1 cellular context compared by ENCODE assay signal in the genomic region with DNA sequence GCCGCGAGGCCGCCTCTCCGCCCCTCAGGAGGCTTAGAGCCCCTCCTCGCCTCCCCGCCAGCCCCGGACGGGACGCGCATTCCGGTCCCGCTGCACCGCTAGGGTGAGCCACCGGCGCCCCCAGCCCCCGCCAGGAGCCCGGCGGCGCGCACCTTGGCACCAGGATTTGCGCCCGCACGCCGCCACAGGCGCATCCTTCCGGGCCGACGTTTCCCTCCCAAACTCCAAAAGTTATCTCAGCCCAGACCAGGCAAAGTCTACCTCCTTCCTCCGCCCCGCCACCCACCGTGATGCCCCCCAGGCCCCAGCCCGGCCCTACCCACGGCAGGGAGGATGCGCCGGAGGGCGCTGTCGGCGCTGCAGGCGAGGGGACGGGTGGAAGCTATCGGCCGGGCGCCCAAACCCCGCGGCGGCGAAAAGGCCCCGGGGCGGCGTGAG.
A peak's percentile ranks its signal among the peaks of the same experiment; 100 is the strongest.
TF ChIP-seq lines count a peak whose summit lies in the region.

No MANE protein-coding gene starts in this region.

TF ChIP-seq in HEK293, 187 proteins besides CTCF, POLR2A, EP300 and RAD21 (continued from another document and continues in another):
- TF ChIP-seq ZNF768 (tag by site-specific recombination; IDR thresholded peaks at IDR 0.05), result no peak
- TF ChIP-seq ZNF311 (tag by site-specific recombination; IDR thresholded peaks at IDR 0.05; ENCODE audit: borderline replicate concordance), result no peak
- TF ChIP-seq, protein P1, sequence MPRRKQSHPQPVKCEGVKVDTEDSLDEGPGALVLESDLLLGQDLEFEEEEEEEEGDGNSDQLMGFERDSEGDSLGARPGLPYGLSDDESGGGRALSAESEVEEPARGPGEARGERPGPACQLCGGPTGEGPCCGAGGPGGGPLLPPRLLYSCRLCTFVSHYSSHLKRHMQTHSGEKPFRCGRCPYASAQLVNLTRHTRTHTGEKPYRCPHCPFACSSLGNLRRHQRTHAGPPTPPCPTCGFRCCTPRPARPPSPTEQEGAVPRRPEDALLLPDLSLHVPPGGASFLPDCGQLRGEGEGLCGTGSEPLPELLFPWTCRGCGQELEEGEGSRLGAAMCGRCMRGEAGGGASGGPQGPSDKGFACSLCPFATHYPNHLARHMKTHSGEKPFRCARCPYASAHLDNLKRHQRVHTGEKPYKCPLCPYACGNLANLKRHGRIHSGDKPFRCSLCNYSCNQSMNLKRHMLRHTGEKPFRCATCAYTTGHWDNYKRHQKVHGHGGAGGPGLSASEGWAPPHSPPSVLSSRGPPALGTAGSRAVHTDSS (tag by site-specific recombination; IDR thresholded peaks at IDR 0.05), result no peak
- TF ChIP-seq, protein P2, sequence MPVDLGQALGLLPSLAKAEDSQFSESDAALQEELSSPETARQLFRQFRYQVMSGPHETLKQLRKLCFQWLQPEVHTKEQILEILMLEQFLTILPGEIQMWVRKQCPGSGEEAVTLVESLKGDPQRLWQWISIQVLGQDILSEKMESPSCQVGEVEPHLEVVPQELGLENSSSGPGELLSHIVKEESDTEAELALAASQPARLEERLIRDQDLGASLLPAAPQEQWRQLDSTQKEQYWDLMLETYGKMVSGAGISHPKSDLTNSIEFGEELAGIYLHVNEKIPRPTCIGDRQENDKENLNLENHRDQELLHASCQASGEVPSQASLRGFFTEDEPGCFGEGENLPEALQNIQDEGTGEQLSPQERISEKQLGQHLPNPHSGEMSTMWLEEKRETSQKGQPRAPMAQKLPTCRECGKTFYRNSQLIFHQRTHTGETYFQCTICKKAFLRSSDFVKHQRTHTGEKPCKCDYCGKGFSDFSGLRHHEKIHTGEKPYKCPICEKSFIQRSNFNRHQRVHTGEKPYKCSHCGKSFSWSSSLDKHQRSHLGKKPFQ (tag by site-specific recombination; IDR thresholded peaks at IDR 0.05), result 0 out of 2 replicates have a peak, but pooled peaks have one; percentile 11
- TF ChIP-seq PRDM1 (tag by site-specific recombination; IDR thresholded peaks at IDR 0.05), result no peak
- TF ChIP-seq ZNF23 (tag by site-specific recombination; IDR thresholded peaks at IDR 0.05; ENCODE audit: borderline replicate concordance), result no peak
- peak; percentile 41; the same call in 1 of the 2 replicates for TF ChIP-seq ZSCAN30 (tag by site-specific recombination; IDR thresholded peaks at IDR 0.05)
- no peak for TF ChIP-seq OVOL3 (tag by site-specific recombination; IDR thresholded peaks at IDR 0.05)
- no peak for TF ChIP-seq ZNF692 (tag by site-specific recombination; IDR thresholded peaks at IDR 0.05)
- no peak for TF ChIP-seq REPIN1 (tag by site-specific recombination; IDR thresholded peaks at IDR 0.05; ENCODE audit: low read depth)
- TF ChIP-seq, protein P3, sequence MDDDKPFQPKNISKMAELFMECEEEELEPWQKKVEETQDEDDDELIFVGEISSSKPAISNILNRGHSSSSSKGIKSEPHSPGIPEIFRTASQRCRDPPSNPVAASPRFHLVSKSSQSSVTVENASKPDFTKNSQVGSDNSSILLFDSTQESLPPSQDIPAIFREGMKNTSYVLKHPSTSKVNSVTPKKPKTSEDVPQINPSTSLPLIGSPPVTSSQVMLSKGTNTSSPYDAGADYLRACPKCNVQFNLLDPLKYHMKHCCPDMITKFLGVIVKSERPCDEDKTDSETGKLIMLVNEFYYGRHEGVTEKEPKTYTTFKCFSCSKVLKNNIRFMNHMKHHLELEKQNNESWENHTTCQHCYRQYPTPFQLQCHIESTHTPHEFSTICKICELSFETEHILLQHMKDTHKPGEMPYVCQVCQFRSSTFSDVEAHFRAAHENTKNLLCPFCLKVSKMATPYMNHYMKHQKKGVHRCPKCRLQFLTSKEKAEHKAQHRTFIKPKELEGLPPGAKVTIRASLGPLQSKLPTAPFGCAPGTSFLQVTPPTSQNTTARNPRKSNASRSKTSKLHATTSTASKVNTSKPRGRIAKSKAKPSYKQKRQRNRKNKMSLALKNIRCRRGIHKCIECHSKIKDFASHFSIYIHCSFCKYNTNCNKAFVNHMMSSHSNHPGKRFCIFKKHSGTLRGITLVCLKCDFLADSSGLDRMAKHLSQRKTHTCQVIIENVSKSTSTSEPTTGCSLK (tag by site-specific recombination; IDR thresholded peaks at IDR 0.05), result no peak
- no peak for TF ChIP-seq ZNF324 (tag by site-specific recombination; IDR thresholded peaks at IDR 0.05)
- TF ChIP-seq ZNF529 (tag by site-specific recombination; IDR thresholded peaks at IDR 0.05; ENCODE audit: insufficient replicate concordance), result no peak
- TF ChIP-seq ZNF394 (tag by site-specific recombination; IDR thresholded peaks at IDR 0.05; ENCODE audit: borderline replicate concordance), result no peak
- no peak for TF ChIP-seq SCRT1 (tag by site-specific recombination; IDR thresholded peaks at IDR 0.05; ENCODE audit: borderline replicate concordance)
- TF ChIP-seq SCRT2 (tag by site-specific recombination; IDR thresholded peaks at IDR 0.05), result no peak; the same call in 1 of the 2 replicates
- TF ChIP-seq, protein P4, sequence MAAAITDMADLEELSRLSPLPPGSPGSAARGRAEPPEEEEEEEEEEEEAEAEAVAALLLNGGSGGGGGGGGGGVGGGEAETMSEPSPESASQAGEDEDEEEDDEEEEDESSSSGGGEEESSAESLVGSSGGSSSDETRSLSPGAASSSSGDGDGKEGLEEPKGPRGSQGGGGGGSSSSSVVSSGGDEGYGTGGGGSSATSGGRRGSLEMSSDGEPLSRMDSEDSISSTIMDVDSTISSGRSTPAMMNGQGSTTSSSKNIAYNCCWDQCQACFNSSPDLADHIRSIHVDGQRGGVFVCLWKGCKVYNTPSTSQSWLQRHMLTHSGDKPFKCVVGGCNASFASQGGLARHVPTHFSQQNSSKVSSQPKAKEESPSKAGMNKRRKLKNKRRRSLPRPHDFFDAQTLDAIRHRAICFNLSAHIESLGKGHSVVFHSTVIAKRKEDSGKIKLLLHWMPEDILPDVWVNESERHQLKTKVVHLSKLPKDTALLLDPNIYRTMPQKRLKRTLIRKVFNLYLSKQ (tag by site-specific recombination; IDR thresholded peaks at IDR 0.05; ENCODE audit: borderline replicate concordance), result no peak
- TF ChIP-seq EGR2 (tag by site-specific recombination; IDR thresholded peaks at IDR 0.05; ENCODE audit: low read depth), result no peak
- no peak for TF ChIP-seq ZNF837 (tag by site-specific recombination; IDR thresholded peaks at IDR 0.05)
- TF ChIP-seq ZNF146 (tag by site-specific recombination; IDR thresholded peaks at IDR 0.05), result no peak
- TF ChIP-seq ZNF274 (IDR thresholded peaks at IDR 0.05; ENCODE audit: low read length), result no peak
- no peak for TF ChIP-seq ZNF274 (tag by site-specific recombination; IDR thresholded peaks at IDR 0.05; ENCODE audit: borderline replicate concordance)
- no peak for TF ChIP-seq YY1 (tag by site-specific recombination; IDR thresholded peaks at IDR 0.05)
- TF ChIP-seq ZNF248 (tag by site-specific recombination; IDR thresholded peaks at IDR 0.05), result no peak
- no peak for TF ChIP-seq BCL11A (tag by site-specific recombination; IDR thresholded peaks at IDR 0.05; ENCODE audit: low read depth)
- no peak for TF ChIP-seq ZNF157 (tag by site-specific recombination; IDR thresholded peaks at IDR 0.05)
- TF ChIP-seq, protein P5, sequence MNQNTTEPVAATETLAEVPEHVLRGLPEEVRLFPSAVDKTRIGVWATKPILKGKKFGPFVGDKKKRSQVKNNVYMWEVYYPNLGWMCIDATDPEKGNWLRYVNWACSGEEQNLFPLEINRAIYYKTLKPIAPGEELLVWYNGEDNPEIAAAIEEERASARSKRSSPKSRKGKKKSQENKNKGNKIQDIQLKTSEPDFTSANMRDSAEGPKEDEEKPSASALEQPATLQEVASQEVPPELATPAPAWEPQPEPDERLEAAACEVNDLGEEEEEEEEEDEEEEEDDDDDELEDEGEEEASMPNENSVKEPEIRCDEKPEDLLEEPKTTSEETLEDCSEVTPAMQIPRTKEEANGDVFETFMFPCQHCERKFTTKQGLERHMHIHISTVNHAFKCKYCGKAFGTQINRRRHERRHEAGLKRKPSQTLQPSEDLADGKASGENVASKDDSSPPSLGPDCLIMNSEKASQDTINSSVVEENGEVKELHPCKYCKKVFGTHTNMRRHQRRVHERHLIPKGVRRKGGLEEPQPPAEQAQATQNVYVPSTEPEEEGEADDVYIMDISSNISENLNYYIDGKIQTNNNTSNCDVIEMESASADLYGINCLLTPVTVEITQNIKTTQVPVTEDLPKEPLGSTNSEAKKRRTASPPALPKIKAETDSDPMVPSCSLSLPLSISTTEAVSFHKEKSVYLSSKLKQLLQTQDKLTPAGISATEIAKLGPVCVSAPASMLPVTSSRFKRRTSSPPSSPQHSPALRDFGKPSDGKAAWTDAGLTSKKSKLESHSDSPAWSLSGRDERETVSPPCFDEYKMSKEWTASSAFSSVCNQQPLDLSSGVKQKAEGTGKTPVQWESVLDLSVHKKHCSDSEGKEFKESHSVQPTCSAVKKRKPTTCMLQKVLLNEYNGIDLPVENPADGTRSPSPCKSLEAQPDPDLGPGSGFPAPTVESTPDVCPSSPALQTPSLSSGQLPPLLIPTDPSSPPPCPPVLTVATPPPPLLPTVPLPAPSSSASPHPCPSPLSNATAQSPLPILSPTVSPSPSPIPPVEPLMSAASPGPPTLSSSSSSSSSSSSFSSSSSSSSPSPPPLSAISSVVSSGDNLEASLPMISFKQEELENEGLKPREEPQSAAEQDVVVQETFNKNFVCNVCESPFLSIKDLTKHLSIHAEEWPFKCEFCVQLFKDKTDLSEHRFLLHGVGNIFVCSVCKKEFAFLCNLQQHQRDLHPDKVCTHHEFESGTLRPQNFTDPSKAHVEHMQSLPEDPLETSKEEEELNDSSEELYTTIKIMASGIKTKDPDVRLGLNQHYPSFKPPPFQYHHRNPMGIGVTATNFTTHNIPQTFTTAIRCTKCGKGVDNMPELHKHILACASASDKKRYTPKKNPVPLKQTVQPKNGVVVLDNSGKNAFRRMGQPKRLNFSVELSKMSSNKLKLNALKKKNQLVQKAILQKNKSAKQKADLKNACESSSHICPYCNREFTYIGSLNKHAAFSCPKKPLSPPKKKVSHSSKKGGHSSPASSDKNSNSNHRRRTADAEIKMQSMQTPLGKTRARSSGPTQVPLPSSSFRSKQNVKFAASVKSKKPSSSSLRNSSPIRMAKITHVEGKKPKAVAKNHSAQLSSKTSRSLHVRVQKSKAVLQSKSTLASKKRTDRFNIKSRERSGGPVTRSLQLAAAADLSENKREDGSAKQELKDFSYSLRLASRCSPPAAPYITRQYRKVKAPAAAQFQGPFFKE (tag by site-specific recombination; IDR thresholded peaks at IDR 0.05; ENCODE audit: borderline replicate concordance), result no peak
- no peak for TF ChIP-seq ZBTB48 (tag by site-specific recombination; IDR thresholded peaks at IDR 0.05)
- TF ChIP-seq ZNF423 (tag by site-specific recombination; IDR thresholded peaks at IDR 0.05), result peak; percentile 35; the same call in 1 of the 2 replicates
- TF ChIP-seq ZNF645 (tag by site-specific recombination; IDR thresholded peaks at IDR 0.05), result no peak
- TF ChIP-seq, protein P6, sequence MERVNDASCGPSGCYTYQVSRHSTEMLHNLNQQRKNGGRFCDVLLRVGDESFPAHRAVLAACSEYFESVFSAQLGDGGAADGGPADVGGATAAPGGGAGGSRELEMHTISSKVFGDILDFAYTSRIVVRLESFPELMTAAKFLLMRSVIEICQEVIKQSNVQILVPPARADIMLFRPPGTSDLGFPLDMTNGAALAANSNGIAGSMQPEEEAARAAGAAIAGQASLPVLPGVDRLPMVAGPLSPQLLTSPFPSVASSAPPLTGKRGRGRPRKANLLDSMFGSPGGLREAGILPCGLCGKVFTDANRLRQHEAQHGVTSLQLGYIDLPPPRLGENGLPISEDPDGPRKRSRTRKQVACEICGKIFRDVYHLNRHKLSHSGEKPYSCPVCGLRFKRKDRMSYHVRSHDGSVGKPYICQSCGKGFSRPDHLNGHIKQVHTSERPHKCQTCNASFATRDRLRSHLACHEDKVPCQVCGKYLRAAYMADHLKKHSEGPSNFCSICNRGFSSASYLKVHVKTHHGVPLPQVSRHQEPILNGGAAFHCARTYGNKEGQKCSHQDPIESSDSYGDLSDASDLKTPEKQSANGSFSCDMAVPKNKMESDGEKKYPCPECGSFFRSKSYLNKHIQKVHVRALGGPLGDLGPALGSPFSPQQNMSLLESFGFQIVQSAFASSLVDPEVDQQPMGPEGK (tag by site-specific recombination; IDR thresholded peaks at IDR 0.05), result peak; percentile 90
- no peak for TF ChIP-seq ZNF555 (tag by site-specific recombination; conservative IDR thresholded peaks at IDR 0.05)
- TF ChIP-seq, protein P7, sequence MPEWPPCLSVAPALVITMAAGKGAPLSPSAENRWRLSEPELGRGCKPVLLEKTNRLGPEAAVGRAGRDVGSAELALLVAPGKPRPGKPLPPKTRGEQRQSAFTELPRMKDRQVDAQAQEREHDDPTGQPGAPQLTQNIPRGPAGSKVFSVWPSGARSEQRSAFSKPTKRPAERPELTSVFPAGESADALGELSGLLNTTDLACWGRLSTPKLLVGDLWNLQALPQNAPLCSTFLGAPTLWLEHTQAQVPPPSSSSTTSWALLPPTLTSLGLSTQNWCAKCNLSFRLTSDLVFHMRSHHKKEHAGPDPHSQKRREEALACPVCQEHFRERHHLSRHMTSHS (tag by site-specific recombination; IDR thresholded peaks at IDR 0.05), result no peak
- TF ChIP-seq ZIC2 (tag by site-specific recombination; IDR thresholded peaks at IDR 0.05), result peak; percentile 89
- TF ChIP-seq ZSCAN16 (tag by site-specific recombination; IDR thresholded peaks at IDR 0.05), result no peak
